In genomic region chr18:77897606-77898005, GRCh38 we compare ENCODE assay signal across 31 cellular contexts.
"Had no signal": no experiment of that assay in that cellular context is flagged by ENCODE, and none has a peak within 500 bp of the region (broad histone marks: within the 10 kb centered on the region; RNA-seq: fewer than 3 reads in every experiment).

No MANE protein-coding gene starts in this region.

- H3K27ac Mint-ChIP-seq: activated CD4-positive, alpha-beta memory T cell treated with anti-CD3 and anti-CD28 coated beads, Interleukin-2, amount 10 ng/mL, durations not matched to agents 7 days and 5 days; activated CD8-positive, alpha-beta memory T cell treated with anti-CD3 and anti-CD28 coated beads, Interleukin-2, amount 10 ng/mL, durations not matched to agents 7 days and 5 days; activated naive CD4-positive, alpha-beta T cell treated with anti-CD3 and anti-CD28 coated beads, Interleukin-2, amount 10 ng/mL, durations not matched to agents 7 days and 5 days; activated naive CD8-positive, alpha-beta T cell; activated naive CD8-positive, alpha-beta T cell treated with anti-CD3 and anti-CD28 coated beads, Interleukin-2, amount 50 U/mL, for 24 hours; brain had no signal

- H3K27ac ChIP-seq: KMS-11, RWPE1, WERI-Rb-1 had no signal

- H3K36me3 ChIP-seq: WERI-Rb-1 had no signal

- H3K4me1 Mint-ChIP-seq: brain had no signal

- H3K9ac ChIP-seq: KMS-11 had no signal

- H3K4me2 ChIP-seq: KMS-11 had no signal

- H3K9me3 Mint-ChIP-seq: activated CD4-positive, alpha-beta memory T cell treated with anti-CD3 and anti-CD28 coated beads, Interleukin-2, amount 10 ng/mL, durations not matched to agents 7 days and 5 days; activated naive CD4-positive, alpha-beta T cell treated with anti-CD3 and anti-CD28 coated beads, Interleukin-2, amount 10 ng/mL, durations not matched to agents 7 days and 5 days; activated naive CD8-positive, alpha-beta T cell treated with anti-CD3 and anti-CD28 coated beads, Interleukin-2, amount 50 U/mL, for 24 hours had no signal

- DNase-seq: activated CD4-positive, alpha-beta memory T cell treated with anti-CD3 and anti-CD28 coated beads, Interleukin-2, amount 10 ng/mL, durations not matched to agents 7 days and 5 days; activated CD4-positive, alpha-beta T cell treated with anti-CD3 and anti-CD28 coated beads for 1 hour; activated CD4-positive, alpha-beta T cell treated with anti-CD3 and anti-CD28 coated beads for 48 hours; activated CD4-positive, CD25-positive, alpha-beta regulatory T cell; activated CD8-positive, alpha-beta memory T cell treated with anti-CD3 and anti-CD28 coated beads for 24 hours; activated CD8-positive, alpha-beta memory T cell treated with anti-CD3 and anti-CD28 coated beads, Interleukin-2, amount 10 ng/mL, durations not matched to agents 7 days and 5 days; activated CD8-positive, alpha-beta memory T cell treated with anti-CD3 and anti-CD28 coated beads, Interleukin-2, amount 50 U/mL, for 48 hours; activated effector memory CD4-positive, alpha-beta T cell treated with Interleukin-2 at 50 U/mL for 16 hours; activated naive CD4-positive, alpha-beta T cell treated with anti-CD3 and anti-CD28 coated beads, Interleukin-2, amount 10 ng/mL, durations not matched to agents 7 days and 5 days; activated naive CD8-positive, alpha-beta T cell treated with anti-CD3 and anti-CD28 coated beads, Interleukin-2, amount 50 U/mL, for 24 hours; activated T-cell treated with anti-CD3 and anti-CD28 coated beads, Interleukin-2, amount 50 U/mL, for 48 hours; caudate nucleus; cerebellar nuclear complex; NCI-H1092 treated with DMSO at 0.1 percent for 48 hours; NCI-H1417; NCI-H1694 treated with DMSO at 0.1 percent for 48 hours; NCI-H2029; NCI-H2107; NCI-H226; NCI-H510A treated with DMSO at 0.1 percent for 48 hours; NCI-H526 treated with DMSO at 0.1 percent for 48 hours; NK-92 treated with Interleukin-12 subunit alpha and Interleukin-12 subunit beta, amount 100 ng/mL, for 24 hours; PC-3; SIG-M5; SW 1271; T1000; WERI-Rb-1 had no signal

- H3K36me3 Mint-ChIP-seq: activated CD8-positive, alpha-beta memory T cell treated with anti-CD3 and anti-CD28 coated beads, Interleukin-2, amount 10 ng/mL, durations not matched to agents 7 days and 5 days; activated naive CD4-positive, alpha-beta T cell treated with anti-CD3 and anti-CD28 coated beads, Interleukin-2, amount 10 ng/mL, durations not matched to agents 7 days and 5 days; activated naive CD8-positive, alpha-beta T cell; brain had no signal

- H3K4me3 Mint-ChIP-seq: activated CD4-positive, alpha-beta memory T cell treated with anti-CD3 and anti-CD28 coated beads, Interleukin-2, amount 10 ng/mL, durations not matched to agents 7 days and 5 days; activated CD8-positive, alpha-beta memory T cell treated with anti-CD3 and anti-CD28 coated beads, Interleukin-2, amount 10 ng/mL, durations not matched to agents 7 days and 5 days; activated naive CD4-positive, alpha-beta T cell treated with anti-CD3 and anti-CD28 coated beads, Interleukin-2, amount 10 ng/mL, durations not matched to agents 7 days and 5 days; activated naive CD8-positive, alpha-beta T cell; activated naive CD8-positive, alpha-beta T cell treated with anti-CD3 and anti-CD28 coated beads, Interleukin-2, amount 50 U/mL, for 24 hours; brain had no signal
